ENCODE assay signal across 39 cellular contexts in genomic region chr19:34856052-34856451, GRCh38.
"Had no signal": no experiment of that assay in that cellular context is flagged by ENCODE, and none has a peak within 500 bp of the region (broad histone marks: within the 10 kb centered on the region; RNA-seq: fewer than 3 reads in every experiment).

No MANE protein-coding gene starts in this region.

- DNase-seq: activated effector memory CD4-positive, alpha-beta T cell treated with anti-CD3 and anti-CD28 coated beads, Interleukin-2, amount 50 U/mL, for 16 hours; activated effector memory CD4-positive, alpha-beta T cell treated with Interleukin-2 at 50 U/mL for 16 hours; activated gamma-delta T cell; activated gamma-delta T cell treated with Interleukin-2 at 50 U/mL for 16 hours; activated naive CD4-positive, alpha-beta T cell; activated naive CD4-positive, alpha-beta T cell treated with anti-CD3 and anti-CD28 coated beads for 36 hours; activated naive CD4-positive, alpha-beta T cell treated with anti-CD3 and anti-CD28 coated beads, Interleukin-2, amount 10 ng/mL, durations not matched to agents 7 days and 5 days; activated naive CD4-positive, alpha-beta T cell treated with anti-CD3 and anti-CD28 coated beads, Interleukin-2, amount 50 U/mL, for 16 hours; activated naive CD4-positive, alpha-beta T cell treated with Interleukin-2 at 50 U/mL for 16 hours; activated naive CD8-positive, alpha-beta T cell treated with anti-CD3 and anti-CD28 coated beads for 36 hours; activated naive CD8-positive, alpha-beta T cell treated with anti-CD3 and anti-CD28 coated beads, Interleukin-2, amount 10 ng/mL, durations not matched to agents 7 days and 5 days; activated naive CD8-positive, alpha-beta T cell treated with anti-CD3 and anti-CD28 coated beads, Interleukin-2, amount 50 U/mL, for 24 hours; activated T-cell treated with anti-CD3 and anti-CD28 coated beads, Interleukin-2, amount 50 U/mL, for 24 hours; activated T-cell treated with anti-CD3 and anti-CD28 coated beads, Interleukin-2, amount 50 U/mL, for 4 hours; activated T-cell treated with anti-CD3 and anti-CD28 coated beads, Interleukin-2, amount 50 U/mL, for 48 hours; activated T-cell treated with anti-CD3 and anti-CD28 coated beads, Interleukin-2, amount 50 U/mL, for 72 hours; adrenal gland; amniotic stem cell; amygdala; anterior cingulate cortex; aorta; body of pancreas; brain microvascular endothelial cell; caudate nucleus; central memory CD4-positive, alpha-beta T cell; cerebellar nuclear complex had no signal

- H3K9me3 Mint-ChIP-seq: activated naive CD4-positive, alpha-beta T cell treated with anti-CD3 and anti-CD28 coated beads for 36 hours; activated naive CD4-positive, alpha-beta T cell treated with anti-CD3 and anti-CD28 coated beads, Interleukin-2, amount 50 U/mL, for 24 hours; activated naive CD4-positive, alpha-beta T cell treated with anti-CD3 and anti-CD28 coated beads, Interleukin-2, amount 50 U/mL, for 72 hours; activated naive CD8-positive, alpha-beta T cell treated with anti-CD3 and anti-CD28 coated beads, Interleukin-2, amount 50 U/mL, for 24 hours; activated T-cell treated with anti-CD3 and anti-CD28 coated beads, Interleukin-2, amount 50 U/mL, for 24 hours; activated T-helper 17 cell treated with anti-CD3 and anti-CD28 coated beads, Interleukin-2, amount 50 U/mL, for 72 hours; central memory CD8-positive, alpha-beta T cell had no signal

- H3K9me3 ChIP-seq: adrenal gland, ascending aorta, body of pancreas, breast epithelium had no signal

- ATAC-seq: activated naive CD4-positive, alpha-beta T cell treated with anti-CD3 and anti-CD28 coated beads, Interleukin-2, amount 50 U/mL, for 72 hours; activated naive CD8-positive, alpha-beta T cell treated with anti-CD3 and anti-CD28 coated beads, Interleukin-2, amount 50 U/mL, for 24 hours; activated T-cell treated with anti-CD3 and anti-CD28 coated beads, Interleukin-2, amount 50 U/mL, for 4 hours; activated T-cell treated with anti-CD3 and anti-CD28 coated beads, Interleukin-2, amount 50 U/mL, for 72 hours; activated T-helper 17 cell treated with anti-CD3 and anti-CD28 coated beads, Interleukin-2, amount 50 U/mL, for 72 hours; body of pancreas had no signal

- H3K27me3 ChIP-seq: adrenal gland, ascending aorta, body of pancreas, brain microvascular endothelial cell, breast epithelium, cardiac muscle cell had no signal

- H3K4me1 ChIP-seq: adrenal gland, ascending aorta, body of pancreas, breast epithelium had no signal

- FAIRE-seq: astrocyte, bronchial epithelial cell had no signal

- H3K4me3 Mint-ChIP-seq: activated naive CD4-positive, alpha-beta T cell treated with anti-CD3 and anti-CD28 coated beads for 36 hours; activated naive CD4-positive, alpha-beta T cell treated with anti-CD3 and anti-CD28 coated beads, Interleukin-2, amount 10 ng/mL, durations not matched to agents 7 days and 5 days; activated naive CD4-positive, alpha-beta T cell treated with anti-CD3 and anti-CD28 coated beads, Interleukin-2, amount 50 U/mL, for 24 hours; activated naive CD8-positive, alpha-beta T cell treated with anti-CD3 and anti-CD28 coated beads for 36 hours; activated naive CD8-positive, alpha-beta T cell treated with anti-CD3 and anti-CD28 coated beads, Interleukin-2, amount 10 ng/mL, durations not matched to agents 7 days and 5 days; activated naive CD8-positive, alpha-beta T cell treated with anti-CD3 and anti-CD28 coated beads, Interleukin-2, amount 50 U/mL, for 24 hours; activated T-cell treated with anti-CD3 and anti-CD28 coated beads, Interleukin-2, amount 50 U/mL, for 24 hours; activated T-cell treated with anti-CD3 and anti-CD28 coated beads, Interleukin-2, amount 50 U/mL, for 4 hours; activated T-cell treated with anti-CD3 and anti-CD28 coated beads, Interleukin-2, amount 50 U/mL, for 72 hours; activated T-helper 1 cell treated with anti-CD3 and anti-CD28 coated beads, Interleukin-12 subunit alpha, Interleukin-12 subunit beta, Interleukin-2, Interleukin-4 antibody, amounts not matched to agents 30 ng/mL and 10 ng/mL and 1 ng/mL, durations not matched to agents 14 hours and 24 hours and 36 hours; activated T-helper 17 cell treated with anti-CD3 and anti-CD28 coated beads, Interleukin-2, amount 50 U/mL, for 72 hours; brain; central memory CD8-positive, alpha-beta T cell had no signal

- H3K27ac ChIP-seq: adrenal gland, ascending aorta, body of pancreas, brain microvascular endothelial cell, breast epithelium, cardiac muscle cell had no signal

- H3K4me3 ChIP-seq: adrenal gland, ascending aorta, body of pancreas, breast epithelium, cardiac muscle cell had no signal

- H3K27me3 Mint-ChIP-seq: activated naive CD4-positive, alpha-beta T cell treated with anti-CD3 and anti-CD28 coated beads, Interleukin-2, amount 10 ng/mL, durations not matched to agents 7 days and 5 days; activated naive CD4-positive, alpha-beta T cell treated with anti-CD3 and anti-CD28 coated beads, Interleukin-2, amount 50 U/mL, for 24 hours; activated naive CD8-positive, alpha-beta T cell; activated naive CD8-positive, alpha-beta T cell treated with anti-CD3 and anti-CD28 coated beads for 36 hours; activated naive CD8-positive, alpha-beta T cell treated with anti-CD3 and anti-CD28 coated beads, Interleukin-2, amount 10 ng/mL, durations not matched to agents 7 days and 5 days; activated naive CD8-positive, alpha-beta T cell treated with anti-CD3 and anti-CD28 coated beads, Interleukin-2, amount 50 U/mL, for 24 hours; activated T-cell treated with anti-CD3 and anti-CD28 coated beads, Interleukin-2, amount 50 U/mL, for 24 hours; activated T-helper 17 cell treated with anti-CD3 and anti-CD28 coated beads, Interleukin-2, amount 50 U/mL, for 72 hours; central memory CD8-positive, alpha-beta T cell had no signal

- H3K27ac Mint-ChIP-seq: activated naive CD4-positive, alpha-beta T cell treated with anti-CD3 and anti-CD28 coated beads for 36 hours; activated naive CD4-positive, alpha-beta T cell treated with anti-CD3 and anti-CD28 coated beads, Interleukin-2, amount 10 ng/mL, durations not matched to agents 7 days and 5 days; activated naive CD4-positive, alpha-beta T cell treated with anti-CD3 and anti-CD28 coated beads, Interleukin-2, amount 50 U/mL, for 24 hours; activated naive CD4-positive, alpha-beta T cell treated with anti-CD3 and anti-CD28 coated beads, Interleukin-2, amount 50 U/mL, for 72 hours; activated naive CD8-positive, alpha-beta T cell; activated naive CD8-positive, alpha-beta T cell treated with anti-CD3 and anti-CD28 coated beads for 36 hours; activated naive CD8-positive, alpha-beta T cell treated with anti-CD3 and anti-CD28 coated beads, Interleukin-2, amount 10 ng/mL, durations not matched to agents 7 days and 5 days; activated naive CD8-positive, alpha-beta T cell treated with anti-CD3 and anti-CD28 coated beads, Interleukin-2, amount 50 U/mL, for 24 hours; activated T-cell treated with anti-CD3 and anti-CD28 coated beads, Interleukin-2, amount 50 U/mL, for 24 hours; activated T-cell treated with anti-CD3 and anti-CD28 coated beads, Interleukin-2, amount 50 U/mL, for 72 hours; activated T-helper 1 cell treated with anti-CD3 and anti-CD28 coated beads, Interleukin-12 subunit alpha, Interleukin-12 subunit beta, Interleukin-2, Interleukin-4 antibody, amounts not matched to agents 30 ng/mL and 10 ng/mL and 1 ng/mL, durations not matched to agents 14 hours and 24 hours and 36 hours; activated T-helper 17 cell treated with anti-CD3 and anti-CD28 coated beads, Interleukin-2, amount 50 U/mL, for 72 hours; activated T-helper 2 cell treated with anti-CD3 and anti-CD28 coated beads, Interferon-gamma antibody, Interleukin-2, Interleukin-4, amounts not matched to agents 10 μg/mL and 5 μg/mL and 100 μg/mL, durations not matched to agents 14 hours and 24 hours and 36 hours; brain had no signal

- H3K36me3 ChIP-seq: adrenal gland, ascending aorta, brain microvascular endothelial cell, breast epithelium, cardiac muscle cell had no signal
